13 cellular contexts compared by ENCODE assay signal in the genomic region with DNA sequence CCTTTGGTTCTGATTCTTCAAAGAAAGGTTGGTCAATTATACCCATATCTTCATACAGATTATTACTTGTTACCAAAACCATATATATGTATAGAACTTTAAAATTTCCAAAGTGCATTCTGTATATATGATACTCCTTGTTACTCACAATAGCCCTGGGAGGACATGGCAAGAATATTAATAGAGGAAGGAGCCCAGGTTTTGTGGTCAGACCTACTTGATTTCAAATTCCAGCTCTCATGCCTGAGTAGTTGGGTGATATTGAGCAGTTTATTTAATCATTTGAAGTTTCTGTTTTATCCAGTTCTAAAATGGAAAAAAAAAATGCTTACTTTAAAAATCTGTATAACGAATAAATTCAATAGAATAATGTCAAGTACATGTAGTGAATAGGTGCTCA. TPM values are rescaled to one million over a fixed set of nuclear protein-coding genes. Genes with fewer than 3 reads are reported as not detected.
A peak's percentile ranks its signal among the peaks of the same experiment; 100 is the strongest.
DNase-seq lines count a peak whose midpoint lies in the region; TF ChIP-seq lines count a peak whose summit lies in the region.
"Had no signal": no experiment of that assay in that cellular context is flagged by ENCODE, and none has a peak within 500 bp of the region (broad histone marks: within the 10 kb centered on the region; RNA-seq: fewer than 3 reads in every experiment).

No MANE protein-coding gene starts in this region.

- H3K27me3 ChIP-seq in GM23248 (replicated peaks; ENCODE audit: insufficient read depth) (no peaks in the 10 kb centered on the region), spleen (replicated peaks in 1 of 7) (no peaks in the 10 kb centered on the region)

- no peaks in the 10 kb centered on the region; the same call in 1 of the 2 replicates for H3K36me3 ChIP-seq in GM23248 (ENCODE audit: low read depth)
- H3K36me3 ChIP-seq in spleen: peaks cover 0 to 6% (median 0%) of the 10 kb centered on the region in 6 donors
- H3K36me3 ChIP-seq: left ventricle myocardium inferior, prostate gland had no signal

- H3K9ac ChIP-seq in GM23248: peak overlapping the region; percentile 89; the same call in 1 of the 2 replicates

- DNase-seq in activated CD4-positive, alpha-beta T cell treated with anti-CD3 and anti-CD28 coated beads, Interleukin-2, amount 10 ng/mL, durations not matched to agents 24 days and 14 days: no peak
- DNase-seq in activated CD4-positive, alpha-beta T cell treated with anti-CD3 and anti-CD28 coated beads, Interleukin-2, amount 50 U/mL, for 1 hour: no peak
- DNase-seq in GM23248 (no peak), neural crest cell (ENCODE audit: low read depth, low spot score) (no peak), NCI-H510A (lab: John Stamatoyannopoulos, UW) (no peak), spleen (no peak), H4 (ENCODE audit: low spot score) (no peak)
- DNase-seq: left ventricle myocardium inferior, NCI-H1105 treated with DMSO at 0.1 percent for 48 hours, NCI-H774 had no signal

- 93 to 100% methylated on average over 1 of the region's 1 CpG for WGBS in GM23248 (ENCODE audit: low coverage in 1 of 2, low lambda C conversion rate in 2 of 2, missing lambda C conversion rate in 2 of 2), 2 experiments
- 89 to 98% (median 96%) methylated on average over 1 of the region's 1 CpG for WGBS in spleen, 5 donors

- H4K20me1 ChIP-seq in GM23248 (ENCODE audit: insufficient read depth): no peaks in the 10 kb centered on the region

- no peak overlapping the region for H3K27ac Mint-ChIP-seq in activated CD4-positive, alpha-beta T cell treated with anti-CD3 and anti-CD28 coated beads, Interleukin-2, amount 10 ng/mL, durations not matched to agents 24 days and 14 days
- H3K27ac Mint-ChIP-seq in brain: no peak overlapping the region
- H3K27ac Mint-ChIP-seq in neural crest cell (ENCODE audit: unreplicated experiment): no peak overlapping the region

- H3K4me3 Mint-ChIP-seq in activated CD4-positive, alpha-beta T cell treated with anti-CD3 and anti-CD28 coated beads, Interleukin-2, amount 10 ng/mL, durations not matched to agents 24 days and 14 days: peak overlapping the region; percentile 90
- H3K4me3 Mint-ChIP-seq in brain: peak overlapping the region in 3 of 5 experiments; percentile 89 to 91 (median 90)
- peak overlapping the region; percentile 14 for H3K4me3 Mint-ChIP-seq in neural crest cell

- peaks cover 44% of the 10 kb centered on the region for H3F3A ChIP-seq in GM23248 (ENCODE audit: insufficient read depth)

- H3K36me3 Mint-ChIP-seq in activated CD4-positive, alpha-beta T cell treated with anti-CD3 and anti-CD28 coated beads, Interleukin-2, amount 10 ng/mL, durations not matched to agents 24 days and 14 days (ENCODE audit: low read depth): peaks cover 22% of the 10 kb centered on the region
- H3K36me3 Mint-ChIP-seq in brain (no peaks in the 10 kb centered on the region), neural crest cell (ENCODE audit: low read depth) (no peaks in the 10 kb centered on the region)

- H3K4me3 ChIP-seq in GM23248: peak overlapping the region; percentile 97
- no peak overlapping the region for H3K4me3 ChIP-seq in spleen
- H3K4me3 ChIP-seq: left ventricle myocardium inferior, prostate gland had no signal

- H2AFZ ChIP-seq in GM23248: no peak overlapping the region

- no peaks in the 10 kb centered on the region for H3K27me3 Mint-ChIP-seq in activated CD4-positive, alpha-beta T cell treated with anti-CD3 and anti-CD28 coated beads, Interleukin-2, amount 10 ng/mL, durations not matched to agents 24 days and 14 days
- H3K27me3 Mint-ChIP-seq in brain (peaks cover 20% of the 10 kb centered on the region), neural crest cell (ENCODE audit: low read depth) (peaks cover 16% of the 10 kb centered on the region)

- H3K9me3 Mint-ChIP-seq in activated CD4-positive, alpha-beta T cell treated with anti-CD3 and anti-CD28 coated beads, Interleukin-2, amount 10 ng/mL, durations not matched to agents 24 days and 14 days: no peaks in the 10 kb centered on the region
- H3K9me3 Mint-ChIP-seq in brain: no peaks in the 10 kb centered on the region
- peaks cover 6% of the 10 kb centered on the region for H3K9me3 Mint-ChIP-seq in neural crest cell

- peaks cover 36% of the 10 kb centered on the region for H3K4me1 Mint-ChIP-seq in activated CD4-positive, alpha-beta T cell treated with anti-CD3 and anti-CD28 coated beads, Interleukin-2, amount 10 ng/mL, durations not matched to agents 24 days and 14 days
- H3K4me1 Mint-ChIP-seq in brain (peaks cover 22% of the 10 kb centered on the region), neural crest cell (peaks cover 10% of the 10 kb centered on the region)

- peaks cover 68% of the 10 kb centered on the region for H3K79me2 ChIP-seq in GM23248 (ENCODE audit: insufficient read depth)

- no peak for TF ChIP-seq CTCF in brain (conservative IDR thresholded peaks at IDR 0.05)
- no peak for TF ChIP-seq CTCF in neural crest cell (conservative IDR thresholded peaks at IDR 0.05)
- no peak for TF ChIP-seq CTCF in spleen (IDR thresholded peaks at IDR 0.05 in 8 of 11, conservative IDR thresholded peaks at IDR 0.05 in 3 of 11)

- peak overlapping the region; percentile 92 for H3K4me2 ChIP-seq in GM23248 (ENCODE audit: unreplicated experiment)

- no peak overlapping the region for H3K27ac ChIP-seq in GM23248
- H3K27ac ChIP-seq in spleen: no peak overlapping the region
- H3K27ac ChIP-seq: left ventricle myocardium inferior, prostate gland had no signal

- in situ Hi-C loops in GM23248 (cut with MboI): no loop called here

- no peaks in the 10 kb centered on the region for H3K9me2 ChIP-seq in GM23248 (ENCODE audit: insufficient read depth)

- intact Hi-C loops in activated CD4-positive, alpha-beta T cell treated with anti-CD3 and anti-CD28 coated beads, Interleukin-2, amount 10 ng/mL, durations not matched to agents 24 days and 14 days (cut with micrococcal nuclease): no loop called here
- intact Hi-C loops in spleen (cut with DNase I; ENCODE audit: low total_unique reads): no loop called here

- H3K4me1 ChIP-seq in GM23248 (ENCODE audit: insufficient read depth): peaks cover 35% of the 10 kb centered on the region
- peaks cover 0 to 50% (median 26%) of the 10 kb centered on the region in 6 donors for H3K4me1 ChIP-seq in spleen
- H3K4me1 ChIP-seq: prostate gland had no signal

- H3K9me3 ChIP-seq in GM23248 (ENCODE audit: low read depth) (no peaks in the 10 kb centered on the region), spleen (no peaks in the 10 kb centered on the region)
- H3K9me3 ChIP-seq: left ventricle myocardium inferior, prostate gland had no signal

- TF ChIP-seq POLR2A in spleen (IDR thresholded peaks at IDR 0.05): no peak

RNA-seq across cellular contexts. Expression of a gene that starts 2.5 kb away (rescaled TPM):
- 24.8 and 27.8 TPM in 2 replicates for total RNA-seq in activated CD4-positive, alpha-beta T cell treated with anti-CD3 and anti-CD28 coated beads, Interleukin-2, amount 10 ng/mL, durations not matched to agents 24 days and 14 days
- 25.9 and 32.3 TPM in 2 replicates for total RNA-seq in GM23248 (2014; rRNA removed; shearing (Covaris generic))
- polyA plus RNA-seq in GM23248 (2016; fragmentation: Nextera tagmentation; extraction: Ambion mirVana) (17.0 and 17.5 TPM in 2 replicates), brain (ENCODE audit: insufficient read depth, low read depth, low replicate concordance) (2.1 TPM), spleen (1 to 10 TPM; 1.1 to 1.6 (median 1.5) TPM)
- total RNA-seq in neural crest cell (4.4 and 5.4 TPM in 2 replicates), spleen (10 to 100 TPM; 22.6 to 47.4 (median 28.1) TPM)
- 12.1 and 13.3 TPM in 2 replicates for total RNA-seq in H4 (2014; rRNA removed; shearing (Covaris generic))
- total RNA-seq: G401 had no signal

Comparison
In these comparisons a context has a peak if more than half of its experiments do, and no peak if none do; other contexts are left out.
1. H3K4me3 Mint-ChIP-seq: peak in every context shown above with its lines; median percentile 90 in activated CD4-positive, alpha-beta T cell treated with anti-CD3 and anti-CD28 coated beads, Interleukin-2, amount 10 ng/mL, durations not matched to agents 24 days and 14 days; 90 in brain; 14 in neural crest cell.